In the genomic region with DNA sequence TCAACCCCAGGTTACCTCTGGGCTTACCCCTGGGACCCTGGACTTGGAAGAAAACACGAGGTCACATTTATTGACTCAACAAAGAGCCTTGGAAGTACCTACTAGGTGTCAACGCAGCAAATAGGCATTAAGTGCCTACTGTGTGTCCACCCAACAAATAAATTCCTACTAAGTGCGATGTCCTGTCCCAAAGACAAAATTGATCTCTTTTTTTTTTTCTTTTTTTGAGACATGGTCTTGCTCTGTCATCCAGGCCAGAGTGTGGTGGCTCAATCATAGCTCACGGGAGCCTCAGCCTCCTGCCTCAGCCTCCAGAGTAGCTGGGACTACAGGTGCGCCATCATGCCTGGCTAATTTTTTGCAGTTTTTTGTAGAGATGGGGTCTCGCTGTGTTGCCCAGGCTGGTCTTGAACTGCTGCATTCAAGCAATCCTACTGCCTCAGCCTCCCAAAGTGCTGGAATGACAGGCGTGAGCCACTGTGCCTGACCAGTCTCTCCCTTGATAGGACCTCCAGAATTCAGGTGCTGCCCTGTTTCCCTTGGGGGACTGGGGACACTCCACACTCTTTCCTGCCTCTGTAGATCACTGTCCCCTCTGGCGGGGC, we compare ENCODE assay signal across 8 cellular contexts. TPM values are rescaled to one million over a fixed set of nuclear protein-coding genes. Genes with fewer than 3 reads are reported as not detected.
DNase-seq lines count a peak whose midpoint lies in the region; ATAC-seq and TF ChIP-seq lines count a peak whose summit lies in the region.

No MANE protein-coding gene starts in this region.

- H3K36me3 ChIP-seq in kidney epithelial cell (ENCODE audit: control insufficient read depth, insufficient read depth, low read length): no peaks in the 10 kb centered on the region
- H3K36me3 ChIP-seq in thyroid gland: no peaks in the 10 kb centered on the region

- no peaks in the 10 kb centered on the region for H3K9me3 ChIP-seq in thyroid gland

- intact Hi-C loops in thyroid gland (cut with DNase I): no loop called here

- TF ChIP-seq CTCF in kidney epithelial cell (IDR thresholded peaks at IDR 0.05; ENCODE audit: insufficient read depth, low read length, poor library complexity, severe bottlenecking) (no peak), thyroid gland (IDR thresholded peaks at IDR 0.05) (no peak)

- peaks cover 32% of the 10 kb centered on the region for H3K4me1 Mint-ChIP-seq in activated CD4-positive, alpha-beta T cell treated with anti-CD3 and anti-CD28 coated beads, Interleukin-2, amount 10 ng/mL, durations not matched to agents 7 days and 5 days
- H3K4me1 Mint-ChIP-seq in activated naive CD8-positive, alpha-beta T cell treated with anti-CD3 and anti-CD28 coated beads, Interleukin-2, amount 50 U/mL, for 24 hours: peaks cover 34% of the 10 kb centered on the region

- ATAC-seq in activated naive CD8-positive, alpha-beta T cell treated with anti-CD3 and anti-CD28 coated beads, Interleukin-2, amount 50 U/mL, for 24 hours: no peak
- no peak for ATAC-seq in GM18870 (IDR thresholded peaks at IDR 0.05; ENCODE audit: unreplicated experiment)

- H3K27me3 Mint-ChIP-seq in activated CD4-positive, alpha-beta T cell treated with anti-CD3 and anti-CD28 coated beads, Interleukin-2, amount 10 ng/mL, durations not matched to agents 7 days and 5 days: no peaks in the 10 kb centered on the region
- no peaks in the 10 kb centered on the region for H3K27me3 Mint-ChIP-seq in activated naive CD8-positive, alpha-beta T cell treated with anti-CD3 and anti-CD28 coated beads, Interleukin-2, amount 50 U/mL, for 24 hours

- no peaks in the 10 kb centered on the region for H3K9me3 Mint-ChIP-seq in activated CD4-positive, alpha-beta T cell treated with anti-CD3 and anti-CD28 coated beads, Interleukin-2, amount 10 ng/mL, durations not matched to agents 7 days and 5 days
- H3K9me3 Mint-ChIP-seq in activated naive CD8-positive, alpha-beta T cell treated with anti-CD3 and anti-CD28 coated beads, Interleukin-2, amount 50 U/mL, for 24 hours: no peaks in the 10 kb centered on the region

- no peak for DNase-seq in activated CD4-positive, alpha-beta T cell treated with anti-CD3 and anti-CD28 coated beads, Interleukin-2, amount 10 ng/mL, durations not matched to agents 7 days and 5 days
- DNase-seq in activated CD4-positive, alpha-beta T cell treated with anti-CD3 and anti-CD28 coated beads, Interleukin-2, amount 50 U/mL, for 4 hours: no peak
- DNase-seq in activated naive CD8-positive, alpha-beta T cell treated with anti-CD3 and anti-CD28 coated beads, Interleukin-2, amount 50 U/mL, for 24 hours: no peak
- DNase-seq in kidney epithelial cell (ENCODE audit: low read depth) (no peak), thyroid gland (no peak), cortex of kidney (lab: John Stamatoyannopoulos, UW) (no peak), medulla oblongata (ENCODE audit: extremely low spot score) (no peak)

- POLR2A ChIA-PET in activated CD4-positive, alpha-beta T cell treated with anti-CD3 and anti-CD28 coated beads, Interleukin-2, amount 10 ng/mL, durations not matched to agents 7 days and 5 days (lab: Charles Lee): interaction anchor here (0.7 kb wide), 1 partner anchor 11 kb away, joined by 3 read pairs; no protein-coding TSS in a partner anchor

- peaks cover 12 to 16% of the 10 kb centered on the region in 2 donors for H3K4me1 ChIP-seq in thyroid gland

- peak overlapping the region in 2 of 3 donors; percentile 76 to 82 for H3K27ac ChIP-seq in thyroid gland

- WGBS in thyroid gland, 2 donors: 70 to 74% methylated on average over 8 of the region's 8 CpGs

- peak overlapping the region; percentile 84 for H3K4me3 Mint-ChIP-seq in activated CD4-positive, alpha-beta T cell treated with anti-CD3 and anti-CD28 coated beads, Interleukin-2, amount 10 ng/mL, durations not matched to agents 7 days and 5 days
- H3K4me3 Mint-ChIP-seq in activated naive CD8-positive, alpha-beta T cell treated with anti-CD3 and anti-CD28 coated beads, Interleukin-2, amount 50 U/mL, for 24 hours: peak overlapping the region; percentile 71

- H3K4me3 ChIP-seq in kidney epithelial cell (ENCODE audit: low read depth, low read length) (peak overlapping the region; percentile 74), thyroid gland (replicated peaks in 1 of 3) (peak overlapping the region in 1 of 3 donors; percentile 87)

- H3K36me3 Mint-ChIP-seq in activated CD4-positive, alpha-beta T cell treated with anti-CD3 and anti-CD28 coated beads, Interleukin-2, amount 10 ng/mL, durations not matched to agents 7 days and 5 days (ENCODE audit: low read depth): no peaks in the 10 kb centered on the region
- H3K36me3 Mint-ChIP-seq in activated naive CD8-positive, alpha-beta T cell treated with anti-CD3 and anti-CD28 coated beads, Interleukin-2, amount 50 U/mL, for 24 hours (ENCODE audit: low read depth): no peaks in the 10 kb centered on the region

- no peak for TF ChIP-seq POLR2A in thyroid gland (IDR thresholded peaks at IDR 0.05)

- H3K27ac Mint-ChIP-seq in activated CD4-positive, alpha-beta T cell treated with anti-CD3 and anti-CD28 coated beads, Interleukin-2, amount 10 ng/mL, durations not matched to agents 7 days and 5 days: peak overlapping the region; percentile 77
- H3K27ac Mint-ChIP-seq in activated naive CD8-positive, alpha-beta T cell treated with anti-CD3 and anti-CD28 coated beads, Interleukin-2, amount 50 U/mL, for 24 hours: peak overlapping the region; percentile 27

- CTCF ChIA-PET in activated CD4-positive, alpha-beta T cell treated with anti-CD3 and anti-CD28 coated beads, Interleukin-2, amount 10 ng/mL, durations not matched to agents 7 days and 5 days (lab: Charles Lee): no interaction called here

- peaks cover 2% of the 10 kb centered on the region for H3K27me3 ChIP-seq in kidney epithelial cell (ENCODE audit: control insufficient read depth, insufficient read depth, low read length)
- no peaks in the 10 kb centered on the region for H3K27me3 ChIP-seq in thyroid gland

RNA-seq across cellular contexts. Expression of a gene that starts 0.6 kb away (rescaled TPM):
- total RNA-seq in activated CD4-positive, alpha-beta T cell treated with anti-CD3 and anti-CD28 coated beads, Interleukin-2, amount 10 ng/mL, durations not matched to agents 7 days and 5 days: 1 to 10 TPM; 6.1 to 6.5 TPM
- total RNA-seq in kidney epithelial cell (8.3 and 9.4 TPM in 2 replicates), thyroid gland (1 to 10 TPM; 3.6 to 9.8 (median 5.3) TPM)

RNA-seq across cellular contexts. Expression of a gene that starts 20.3 kb away (rescaled TPM):
- 10 to 100 TPM; 58.7 to 67.9 TPM for total RNA-seq in activated CD4-positive, alpha-beta T cell treated with anti-CD3 and anti-CD28 coated beads, Interleukin-2, amount 10 ng/mL, durations not matched to agents 7 days and 5 days
- 96.3 and 98.7 TPM in 2 replicates for total RNA-seq in kidney epithelial cell
- total RNA-seq in thyroid gland: 10 to 100 TPM; 36.1 to 81.7 (median 54.9) TPM

RNA-seq across cellular contexts. Expression of a gene that starts 37.0 kb away (rescaled TPM):
- 100 to 1,000 TPM; 375 to 404 TPM for total RNA-seq in activated CD4-positive, alpha-beta T cell treated with anti-CD3 and anti-CD28 coated beads, Interleukin-2, amount 10 ng/mL, durations not matched to agents 7 days and 5 days
- total RNA-seq in kidney epithelial cell (66.9 and 75.6 TPM in 2 replicates), thyroid gland (10 to 100 TPM; 31.2 to 49.5 (median 36.0) TPM)

RNA-seq across cellular contexts. Expression of a gene that starts 39.2 kb away (rescaled TPM):
- 1 to 10 TPM; 8.0 to 9.0 TPM for total RNA-seq in activated CD4-positive, alpha-beta T cell treated with anti-CD3 and anti-CD28 coated beads, Interleukin-2, amount 10 ng/mL, durations not matched to agents 7 days and 5 days
- total RNA-seq in kidney epithelial cell (155 TPM in 2 replicates), thyroid gland (10 to 100 TPM in 3 of 4 donors, 1 to 10 TPM in 1; 8.1 to 37.6 (median 19.7) TPM)

RNA-seq across cellular contexts. Expression of a gene that starts 55.0 kb away (rescaled TPM):
- 1 to 10 TPM; 1.4 to 1.8 TPM for total RNA-seq in activated CD4-positive, alpha-beta T cell treated with anti-CD3 and anti-CD28 coated beads, Interleukin-2, amount 10 ng/mL, durations not matched to agents 7 days and 5 days
- total RNA-seq in kidney epithelial cell (0.13 TPM in 1 of 2 replicates, not detected in the other), thyroid gland (under 1 TPM in 1 of 4 donors, not detected in 3; 0.44 TPM)
